8 cellular contexts compared by ENCODE assay signal in genomic region chr2:64454316-64455030, GRCh38. TPM values are rescaled to one million over a fixed set of nuclear protein-coding genes. Genes with fewer than 3 reads are reported as not detected.
DNase-seq lines count a peak whose midpoint lies in the region; ATAC-seq and TF ChIP-seq lines count a peak whose summit lies in the region.

No MANE protein-coding gene starts in this region.

- H3K36me3 ChIP-seq in gastroesophageal sphincter (peaks cover 0 to 32% of the 10 kb centered on the region in 2 donors), neuronal stem cell (replicated peaks in 1 of 2; ENCODE audit: control insufficient read depth in 2 of 2, insufficient read depth in 2 of 2, low read length in 2 of 2) (peaks cover 14 to 41% of the 10 kb centered on the region in 2 donors), tibial artery (peaks cover 14 to 34% (median 25%) of the 10 kb centered on the region in 3 donors)

- peak overlapping the region; percentile 55 for H3K4me3 ChIP-seq in AG09309 (ENCODE audit: control insufficient read depth, low read depth, low read length)
- peak overlapping the region; percentile 73 to 90 for H3K4me3 ChIP-seq in gastroesophageal sphincter
- H3K4me3 ChIP-seq in neuronal stem cell (ENCODE audit: low read length in 2 of 2): peak overlapping the region; percentile 67 to 98
- peak overlapping the region; percentile 84 to 94 for H3K4me3 ChIP-seq in tibial artery

- H3K9me3 Mint-ChIP-seq in activated naive CD4-positive, alpha-beta T cell treated with anti-CD3 and anti-CD28 coated beads for 36 hours: no peaks in the 10 kb centered on the region

- DNase-seq in AG09309 (ENCODE audit: low read depth) (no peak), RPMI7951 (ENCODE audit: low read depth) (peak; percentile 15), neuronal stem cell (ENCODE audit: low spot score) (peak; percentile 58), tibial artery (peak; percentile 38 to 82)
- DNase-seq in activated naive CD4-positive, alpha-beta T cell treated with anti-CD3 and anti-CD28 coated beads for 36 hours: peak; percentile 45

- peak overlapping the region; percentile 75 for H3K4me3 Mint-ChIP-seq in activated naive CD4-positive, alpha-beta T cell treated with anti-CD3 and anti-CD28 coated beads for 36 hours

- H4K8ac ChIP-seq in neuronal stem cell (ENCODE audit: low read depth, low read length): no peak overlapping the region

- TF ChIP-seq POLR2A in gastroesophageal sphincter (IDR thresholded peaks at IDR 0.05): no peak

- H3K27me3 ChIP-seq in gastroesophageal sphincter (no peaks in the 10 kb centered on the region), neuronal stem cell (ENCODE audit: control insufficient read depth in 3 of 3, insufficient read depth in 3 of 3, low read depth in 1 of 3, low read length in 3 of 3) (no peaks in the 10 kb centered on the region), tibial artery (no peaks in the 10 kb centered on the region)

- H3K27ac ChIP-seq in gastroesophageal sphincter (peak overlapping the region; percentile 95 to 99 (median 97)), neuronal stem cell (replicated peaks; ENCODE audit: low read length) (peak overlapping the region; percentile 95), tibial artery (peak overlapping the region; percentile 93 to 98)

- TF ChIP-seq EP300 in gastroesophageal sphincter (IDR thresholded peaks at IDR 0.05): no peak

- peaks cover 2% of the 10 kb centered on the region for H3K79me1 ChIP-seq in neuronal stem cell (ENCODE audit: low read depth, low read length)

- peak overlapping the region; percentile 87 for H3K4me2 ChIP-seq in neuronal stem cell (ENCODE audit: insufficient read depth, low read length, poor library complexity, severe bottlenecking)

- no peak overlapping the region for H4K91ac ChIP-seq in neuronal stem cell (ENCODE audit: low read depth, low read length, poor library complexity)

- peaks cover 3 to 26% (median 4%) of the 10 kb centered on the region in 3 donors for H3K4me1 ChIP-seq in gastroesophageal sphincter
- H3K4me1 ChIP-seq in neuronal stem cell (ENCODE audit: control insufficient read depth in 2 of 2, insufficient read depth in 1 of 2, low read depth in 1 of 2, low read length in 2 of 2): peaks cover 5 to 7% of the 10 kb centered on the region in 2 donors
- H3K4me1 ChIP-seq in tibial artery: peaks cover 0 to 32% (median 23%) of the 10 kb centered on the region in 4 donors

- peak overlapping the region; percentile 91 for H3K9ac ChIP-seq in neuronal stem cell (ENCODE audit: low read depth, low read length, poor library complexity)

- intact Hi-C loops in activated naive CD4-positive, alpha-beta T cell treated with anti-CD3 and anti-CD28 coated beads for 36 hours (cut with micrococcal nuclease): loop anchor here (1.0 kb wide), 1 partner anchor 405 kb away; no protein-coding TSS in a partner anchor
- intact Hi-C loops in tibial artery (cut with DNase I; ENCODE audit: low total_unique reads): no loop called here

- TF ChIP-seq CTCF in AG09309 (IDR thresholded peaks at IDR 0.05; ENCODE audit: control insufficient read depth, insufficient read depth, low read depth, low read length, missing control alignments) (no peak), gastroesophageal sphincter (IDR thresholded peaks at IDR 0.05) (no peak), tibial artery (IDR thresholded peaks at IDR 0.05) (no peak)

- peak overlapping the region; percentile 98 for H3K18ac ChIP-seq in neuronal stem cell (ENCODE audit: low read length)

- no peak overlapping the region for H3K4ac ChIP-seq in neuronal stem cell (ENCODE audit: low read length)

- no peak overlapping the region for H2AK5ac ChIP-seq in neuronal stem cell (ENCODE audit: low read depth, low read length)

- H2BK12ac ChIP-seq in neuronal stem cell (ENCODE audit: low read length): peak overlapping the region; percentile 78

- no peaks in the 10 kb centered on the region for H3K36me3 Mint-ChIP-seq in activated naive CD4-positive, alpha-beta T cell treated with anti-CD3 and anti-CD28 coated beads for 36 hours (ENCODE audit: low read depth)

- H3K27ac Mint-ChIP-seq in activated naive CD4-positive, alpha-beta T cell treated with anti-CD3 and anti-CD28 coated beads for 36 hours: no peak overlapping the region

- CTCF ChIA-PET in activated naive CD4-positive, alpha-beta T cell treated with anti-CD3 and anti-CD28 coated beads for 36 hours (lab: Charles Lee): no interaction called here

- H2BK15ac ChIP-seq in neuronal stem cell (ENCODE audit: low read length): peak overlapping the region; percentile 15

- peaks cover 6% of the 10 kb centered on the region for H3K4me1 Mint-ChIP-seq in activated naive CD4-positive, alpha-beta T cell treated with anti-CD3 and anti-CD28 coated beads for 36 hours (ENCODE audit: low read depth)

- peak overlapping the region; percentile 98 for H2BK5ac ChIP-seq in neuronal stem cell (ENCODE audit: low read length)

- H2AFZ ChIP-seq in neuronal stem cell (ENCODE audit: low read length): peak overlapping the region; percentile 96

- peak; percentile 69 for ATAC-seq in GM18867 (IDR thresholded peaks at IDR 0.05; ENCODE audit: unreplicated experiment)
- ATAC-seq in HG03108 (IDR thresholded peaks at IDR 0.05; ENCODE audit: unreplicated experiment): peak; percentile 37
- ATAC-seq in gastroesophageal sphincter: peak; percentile 84

- H3K23ac ChIP-seq in neuronal stem cell (ENCODE audit: low read depth, low read length, poor library complexity): peak overlapping the region; percentile 76

- no CpG with 5 or more reads among the region's 96 CpGs for WGBS in gastroesophageal sphincter (ENCODE audit: low coverage in 1 of 2), 2 donors
- no CpG with 5 or more reads among the region's 96 CpGs for WGBS in neuronal stem cell (ENCODE audit: extremely low coverage in 2 of 2, insufficient read length in 2 of 2, insufficient replicate concordance in 1 of 2), 2 donors

- peaks cover 5% of the 10 kb centered on the region for H3K27me3 Mint-ChIP-seq in activated naive CD4-positive, alpha-beta T cell treated with anti-CD3 and anti-CD28 coated beads for 36 hours (ENCODE audit: low read depth)

- no peaks in the 10 kb centered on the region for H3K9me3 ChIP-seq in gastroesophageal sphincter
- no peaks in the 10 kb centered on the region for H3K9me3 ChIP-seq in neuronal stem cell (replicated peaks in 1 of 2; ENCODE audit: control insufficient read depth in 2 of 2, insufficient read depth in 1 of 2, low read depth in 1 of 2, low read length in 2 of 2)
- H3K9me3 ChIP-seq in tibial artery: no peaks in the 10 kb centered on the region

- peak overlapping the region; percentile 73 for H3K14ac ChIP-seq in neuronal stem cell (ENCODE audit: low read length)

- H2BK120ac ChIP-seq in neuronal stem cell (ENCODE audit: low read depth, low read length): peak overlapping the region; percentile 90

RNA-seq across cellular contexts. Expression of gene LGALSL, which starts 0.5 kb away (rescaled TPM):
- under 0.01 and 0.20 TPM in 2 replicates for total RNA-seq in RPMI7951 (2014; rRNA removed; shearing (Covaris generic))
- total RNA-seq in activated naive CD4-positive, alpha-beta T cell treated with anti-CD3 and anti-CD28 coated beads for 36 hours: 1 to 10 TPM; 1.0 to 1.5 TPM
- 10 to 100 TPM in 3 of 4 donors, 1 to 10 TPM in 1; 8.3 to 18.1 (median 12.8) TPM for total RNA-seq in gastroesophageal sphincter
- 23.9 TPM for polyA plus RNA-seq in neuronal stem cell (2013, experiment 1 of 2)
- 24.5 TPM for polyA plus RNA-seq in neuronal stem cell (2013, experiment 2 of 2)
